Comparison of ENCODE assay signal across 22 cellular contexts in the genomic region with DNA sequence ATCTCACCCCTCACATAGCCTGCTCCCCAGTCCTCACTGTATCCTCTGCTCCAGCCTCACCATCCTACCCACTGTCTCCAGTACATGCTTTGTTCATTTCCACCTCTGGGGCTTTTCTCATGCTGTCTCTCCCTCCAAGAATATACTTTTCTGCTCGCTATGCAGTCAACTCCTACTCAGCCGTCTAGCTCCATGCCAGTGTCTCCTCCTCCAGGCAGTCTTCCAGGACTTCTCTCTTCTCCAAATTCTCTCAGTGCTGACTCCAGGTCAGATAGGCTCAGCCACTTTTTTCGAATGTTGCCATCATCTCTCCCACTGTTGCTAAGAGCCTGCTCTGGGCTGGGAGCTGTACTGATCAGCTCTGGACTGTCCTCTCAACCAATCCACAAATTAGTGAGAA. TPM values are rescaled to one million over a fixed set of nuclear protein-coding genes. Genes with fewer than 3 reads are reported as not detected.
DNase-seq lines count a peak whose midpoint lies in the region; ATAC-seq, FAIRE-seq and TF ChIP-seq lines count a peak whose summit lies in the region.
"Had no signal": no experiment of that assay in that cellular context is flagged by ENCODE, and none has a peak within 500 bp of the region (broad histone marks: within the 10 kb centered on the region; RNA-seq: fewer than 3 reads in every experiment).

No MANE protein-coding gene starts in this region.

- H3K9me3 ChIP-seq in HepG2 (ENCODE audit: low read length) (no peaks in the 10 kb centered on the region; the same call in 1 of the 2 replicates), right lobe of liver (no peaks in the 10 kb centered on the region), trophoblast cell (ENCODE audit: insufficient read depth, low read depth, low read length) (no peaks in the 10 kb centered on the region)
- H3K9me3 ChIP-seq: Caco-2 had no signal

- no peak for TF ChIP-seq POLR2A in HepG2 (IDR thresholded peaks at IDR 0.05; ENCODE audit: insufficient read depth in 1 of 2, low read depth in 2 of 2, low read length in 2 of 2)
- no peak for TF ChIP-seq POLR2A in right lobe of liver (IDR thresholded peaks at IDR 0.05)

- no peaks in the 10 kb centered on the region for H3K27me3 ChIP-seq in HepG2 (ENCODE audit: control insufficient read depth in 1 of 2, insufficient read depth in 2 of 2, low read length in 2 of 2)
- H3K27me3 ChIP-seq in right lobe of liver = no peaks in the 10 kb centered on the region
- no peaks in the 10 kb centered on the region for H3K27me3 ChIP-seq in trophoblast cell (ENCODE audit: insufficient read depth, low read length)

- H3K23ac ChIP-seq in trophoblast cell (ENCODE audit: low read length) = no peak overlapping the region

- no peaks in the 10 kb centered on the region for H3K36me3 Mint-ChIP-seq in WTC11
- H3K36me3 Mint-ChIP-seq in neural crest cell (ENCODE audit: low read depth) = no peaks in the 10 kb centered on the region
- no peaks in the 10 kb centered on the region for H3K36me3 Mint-ChIP-seq in activated naive CD8-positive, alpha-beta T cell treated with anti-CD3 and anti-CD28 coated beads for 36 hours

- BruUV-seq in HepG2 (replicated peaks; lab: Mats Ljungman, UMichigan) = no TSS peak

- peaks cover 13% of the 10 kb centered on the region for H3K79me1 ChIP-seq in trophoblast cell (ENCODE audit: low read length)

- no peak overlapping the region for H2BK5ac ChIP-seq in trophoblast cell (ENCODE audit: low read depth, low read length, poor library complexity)

- H2AFZ ChIP-seq in HepG2 (ENCODE audit: low read length) (no peak overlapping the region), trophoblast cell (ENCODE audit: insufficient read depth, low read length, poor library complexity) (no peak overlapping the region)
- H2AFZ ChIP-seq: GM23248 had no signal

- FAIRE-seq in HepG2 (lab: Jason Lieb, UNC) = no peak
- FAIRE-seq: GM12892, GM18507, H54 had no signal

- no peaks in the 10 kb centered on the region for H3K36me3 ChIP-seq in HepG2 (replicated peaks in 1 of 2; ENCODE audit: control insufficient read depth in 1 of 2, insufficient read depth in 2 of 2, low read length in 2 of 2)
- H3K36me3 ChIP-seq in right lobe of liver = no peaks in the 10 kb centered on the region
- no peaks in the 10 kb centered on the region for H3K36me3 ChIP-seq in trophoblast cell (ENCODE audit: control insufficient read depth in 1 of 2, insufficient read depth in 2 of 2, low read length in 2 of 2)

- no peak overlapping the region for H3K4ac ChIP-seq in trophoblast cell (ENCODE audit: low read depth, low read length)

- CTCF ChIA-PET in HepG2 (lab: Yijun Ruan, JAX; ENCODE audit: low intra/inter-chr PET ratio, low total read pairs) (no interaction called here), WTC11 (lab: Charles Lee) (interaction anchor here (0.9 to 1.5 kb wide), 5 partner anchors 8 to 52 kb away, joined by 3 to 6 read pairs (median 4); no protein-coding TSS in a partner anchor)

- TF ChIP-seq EP300 in HepG2 (IDR thresholded peaks at IDR 0.05; ENCODE audit: low read depth in 2 of 2, low read length in 2 of 2) (no peak), HepG2 (CRISPR knock-in tag; IDR thresholded peaks at IDR 0.05; ENCODE audit: borderline replicate concordance) (no peak)

- H2AK5ac ChIP-seq in trophoblast cell (ENCODE audit: low read length) = no peak overlapping the region

- no peak for TF ChIP-seq RAD21 in HepG2 (CRISPR knock-in tag; IDR thresholded peaks at IDR 0.05)

- whole genome bisulfite sequencing in HepG2 (ENCODE audit: low lambda C conversion rate) = 54% methylated on average over 3 of the region's 3 CpGs
- WGBS in right lobe of liver (ENCODE audit: insufficient coverage, low coverage, low lambda C conversion rate, missing lambda C conversion rate) = 84% methylated on average over 3 of the region's 3 CpGs
- no CpG with 5 or more reads among the region's 3 CpGs for WGBS in trophoblast cell (ENCODE audit: extremely low coverage, insufficient coverage, insufficient read length)

- H3K27ac Mint-ChIP-seq in WTC11 = peak overlapping the region; percentile 51; the same call in 1 of the 2 replicates
- peak overlapping the region; percentile 78 for H3K27ac Mint-ChIP-seq in neural crest cell (ENCODE audit: unreplicated experiment)
- no peak overlapping the region for H3K27ac Mint-ChIP-seq in activated naive CD8-positive, alpha-beta T cell treated with anti-CD3 and anti-CD28 coated beads for 36 hours
- H3K27ac Mint-ChIP-seq: B cell; CD4-positive, alpha-beta T cell had no signal

- in situ Hi-C loops in HepG2 (cut with HindIII; ENCODE audit: extremely low pct_ligation_motif_present, low pct_unique_long_range_greater_than_20kb) = loop anchor here (5.0 to 10.0 kb wide), 2 partner anchors 44 to 351 kb away; no protein-coding TSS in a partner anchor

- ATAC-seq in HepG2 (no peak), right lobe of liver (no peak), WTC11 (no peak)
- ATAC-seq: HCT116 had no signal

- H3K4me3 Mint-ChIP-seq in WTC11 (no peak overlapping the region), neural crest cell (no peak overlapping the region)
- no peak overlapping the region for H3K4me3 Mint-ChIP-seq in activated naive CD8-positive, alpha-beta T cell treated with anti-CD3 and anti-CD28 coated beads for 36 hours
- H3K4me3 Mint-ChIP-seq: B cell; CD4-positive, alpha-beta T cell had no signal

- H3K79me2 ChIP-seq in HepG2 (ENCODE audit: insufficient read depth, low read length) (no peaks in the 10 kb centered on the region), trophoblast cell (ENCODE audit: control insufficient read depth, insufficient read depth, low read length, poor library complexity) (no peaks in the 10 kb centered on the region)

- no peak overlapping the region for H4K12ac ChIP-seq in trophoblast cell (ENCODE audit: low read depth, low read length)

- no peak overlapping the region for H4K8ac ChIP-seq in trophoblast cell (ENCODE audit: low read depth, low read length)

- no peaks in the 10 kb centered on the region for H4K20me1 ChIP-seq in HepG2 (ENCODE audit: insufficient read depth, low read length)

- peak overlapping the region; percentile 0 for H2BK12ac ChIP-seq in trophoblast cell (ENCODE audit: low read length)

- H3K9me3 Mint-ChIP-seq in WTC11 (no peaks in the 10 kb centered on the region), neural crest cell (no peaks in the 10 kb centered on the region)
- no peaks in the 10 kb centered on the region for H3K9me3 Mint-ChIP-seq in activated naive CD8-positive, alpha-beta T cell treated with anti-CD3 and anti-CD28 coated beads for 36 hours
- H3K9me3 Mint-ChIP-seq: CD4-positive, alpha-beta T cell had no signal

- peak overlapping the region; percentile 33 for H3K18ac ChIP-seq in trophoblast cell (ENCODE audit: low read length)

- no peak overlapping the region for H3K27ac ChIP-seq in HepG2 (ENCODE audit: extremely low read length, insufficient read depth, low read length)
- no peak overlapping the region for H3K27ac ChIP-seq in right lobe of liver
- H3K27ac ChIP-seq in trophoblast cell (ENCODE audit: low read depth, low read length) = no peak overlapping the region
- H3K27ac ChIP-seq: C4-2B, GM23248 had no signal

- H3K9ac ChIP-seq in HepG2 (ENCODE audit: insufficient read depth, low read depth, low read length) = no peak overlapping the region
- H3K9ac ChIP-seq in trophoblast cell (ENCODE audit: low read length) = no peak overlapping the region
- H3K9ac ChIP-seq: GM23248 had no signal

- no peaks in the 10 kb centered on the region for H3K27me3 Mint-ChIP-seq in WTC11 (ENCODE audit: low read depth)
- no peaks in the 10 kb centered on the region for H3K27me3 Mint-ChIP-seq in neural crest cell (ENCODE audit: low read depth)
- H3K27me3 Mint-ChIP-seq in activated naive CD8-positive, alpha-beta T cell treated with anti-CD3 and anti-CD28 coated beads for 36 hours = peaks cover 8% of the 10 kb centered on the region

- no peak overlapping the region for H2BK120ac ChIP-seq in trophoblast cell (ENCODE audit: insufficient read depth, low read length, poor library complexity)

- no peak overlapping the region for H3K14ac ChIP-seq in trophoblast cell (ENCODE audit: low read length)

- intact Hi-C loops in HepG2 (cut with micrococcal nuclease; ENCODE audit: unreplicated experiment) = no loop called here
- intact Hi-C loops in right lobe of liver (cut with DNase I) = no loop called here

- H3K4me3 ChIP-seq in HepG2 (replicated peaks in 1 of 3; ENCODE audit: insufficient read depth in 1 of 3, low read depth in 2 of 3, low read length in 3 of 3) (no peak overlapping the region), right lobe of liver (no peak overlapping the region), trophoblast cell (ENCODE audit: low read depth, low read length) (no peak overlapping the region)
- H3K4me3 ChIP-seq: GM23248 had no signal

- H3K4me2 ChIP-seq in HepG2 (ENCODE audit: low read depth, low read length) (no peak overlapping the region), trophoblast cell (ENCODE audit: low read length) (no peak overlapping the region)

- H3K4me1 ChIP-seq in HepG2 (ENCODE audit: insufficient read depth, low read length) = peaks cover 29% of the 10 kb centered on the region
- H3K4me1 ChIP-seq in right lobe of liver = peaks cover 0 to 12% (median 1%) of the 10 kb centered on the region in 4 donors
- H3K4me1 ChIP-seq in trophoblast cell (ENCODE audit: control insufficient read depth in 1 of 2, insufficient read depth in 2 of 2, low read length in 2 of 2) = peaks cover 22 to 24% of the 10 kb centered on the region in 2 experiments
- H3K4me1 ChIP-seq: Caco-2 had no signal

- DNase-seq in HepG2 (ENCODE audit: low spot score) (no peak), right lobe of liver (no peak), WTC11 (ENCODE audit: low spot score) (no peak), neural crest cell (ENCODE audit: low read depth, low spot score) (no peak), trophoblast cell (no peak)
- no peak for DNase-seq in stimulated activated CD4-positive, alpha-beta T cell treated with anti-CD3 and anti-CD28 coated beads, Interleukin-15, amount 100 ng/mL, for 24 hours
- DNase-seq in activated naive CD8-positive, alpha-beta T cell treated with anti-CD3 and anti-CD28 coated beads for 36 hours = no peak
- no peak for DNase-seq in activated CD4-positive, alpha-beta T cell treated with anti-CD3 and anti-CD28 coated beads, Interleukin-2, amount 50 U/mL, for 48 hours
- DNase-seq: 8988T; Caco-2; CD4-positive, alpha-beta T cell; DMS153; DMS79; GDM1; GM23248; KBM-7 had no signal

- no peak for TF ChIP-seq CTCF in HepG2 (CRISPR knock-in tag; IDR thresholded peaks at IDR 0.05)
- no peak for TF ChIP-seq CTCF in right lobe of liver (IDR thresholded peaks at IDR 0.05)
- TF ChIP-seq CTCF in WTC11 (IDR thresholded peaks at IDR 0.05) = no peak
- TF ChIP-seq CTCF in neural crest cell (conservative IDR thresholded peaks at IDR 0.05) = no peak

- no peak overlapping the region for H4K91ac ChIP-seq in trophoblast cell (ENCODE audit: low read depth, low read length)

- POLR2A ChIA-PET in HepG2 (lab: Yijun Ruan, JAX) = no interaction called here
- POLR2A ChIA-PET in WTC11 (lab: Charles Lee) = no interaction called here

- peaks cover 41% of the 10 kb centered on the region for H3K4me1 Mint-ChIP-seq in WTC11
- H3K4me1 Mint-ChIP-seq in neural crest cell = peaks cover 58% of the 10 kb centered on the region
- no peaks in the 10 kb centered on the region for H3K4me1 Mint-ChIP-seq in activated naive CD8-positive, alpha-beta T cell treated with anti-CD3 and anti-CD28 coated beads for 36 hours

RNA-seq across cellular contexts. Expression of a gene that starts 8.0 kb away (rescaled TPM):
- 25.3 and 32.1 TPM in 2 replicates for total RNA-seq in HepG2 (2016; rRNA removed; fragmentation: Illumina TruSeq; extraction: Trizol)
- total RNA-seq in HepG2 (2016; cell fraction: cytosol; rRNA removed; fragmentation: Illumina TruSeq; extraction: Trizol; ENCODE audit: low read depth) = 2.8 and 5.2 TPM in 2 replicates
- total RNA-seq in HepG2 (2016; cell fraction: insoluble cytoplasmic fraction; rRNA removed; fragmentation: Illumina TruSeq; extraction: Trizol) = 24.3 and 28.3 TPM in 2 replicates
- total RNA-seq in HepG2 (2016; cell fraction: membrane; rRNA removed; fragmentation: Illumina TruSeq; extraction: Trizol) = 10.8 and 12.3 TPM in 2 replicates
- total RNA-seq in HepG2 (2016; cell fraction: nucleus; rRNA removed; fragmentation: Illumina TruSeq; extraction: Trizol) = 23.5 and 29.5 TPM in 2 replicates
- 37.9 and 39.9 TPM in 2 replicates for polyA plus RNA-seq in HepG2 (2011; rRNA removed)
- 20.8 and 29.3 TPM in 2 replicates for polyA plus RNA-seq in HepG2 (2011; cell fraction: cytosol; rRNA removed)
- polyA plus RNA-seq in HepG2 (2011; cell fraction: nucleus; rRNA removed) = 42.4 and 54.9 TPM in 2 replicates
- 14.7 and 24.6 TPM in 2 replicates for polyA plus RNA-seq in HepG2 (2012)
- polyA plus RNA-seq in HepG2 (2016; cell fraction: cytosol; fragmentation: Illumina TruSeq; extraction: Trizol; ENCODE audit: low read depth) = 1.9 and 2.6 TPM in 2 replicates
- polyA plus RNA-seq in HepG2 (2016; cell fraction: insoluble cytoplasmic fraction; fragmentation: Illumina TruSeq; extraction: Trizol; ENCODE audit: low read depth) = 24.2 and 33.5 TPM in 2 replicates
- 5.5 and 5.8 TPM in 2 replicates for polyA plus RNA-seq in HepG2 (2016; cell fraction: membrane; fragmentation: Illumina TruSeq; extraction: Trizol; ENCODE audit: low read depth)
- polyA plus RNA-seq in HepG2 (2016; cell fraction: nucleus; fragmentation: Illumina TruSeq; extraction: Trizol; ENCODE audit: insufficient read depth, low read depth) = 42.8 and 47.1 TPM in 2 replicates
- polyA minus RNA-seq in HepG2 (2011; rRNA and poly(A)+ RNA removed; ENCODE audit: low replicate concordance) = 48.1 and 97.1 TPM in 2 replicates
- 26.5 and 29.0 TPM in 2 replicates for polyA minus RNA-seq in HepG2 (2011; cell fraction: cytosol; rRNA and poly(A)+ RNA removed)
- 34.6 and 46.1 TPM in 2 replicates for polyA minus RNA-seq in HepG2 (2011; cell fraction: nucleus; rRNA and poly(A)+ RNA removed)
- 10 to 100 TPM; 15.1 to 21.6 (median 19.0) TPM for total RNA-seq in right lobe of liver
- total RNA-seq in WTC11 (2021) = 35.0 to 52.6 TPM (median 35.7 TPM) in 3 replicates
- 46.4 and 48.3 TPM in 2 replicates for total RNA-seq in neural crest cell
- 22.7 and 24.2 TPM in 2 replicates for polyA plus RNA-seq in trophoblast cell (2013)
- under 1 TPM; 0.18 to 0.33 TPM for total RNA-seq in activated naive CD8-positive, alpha-beta T cell treated with anti-CD3 and anti-CD28 coated beads for 36 hours
